1 cellular context compared by ENCODE assay signal in the genomic region with DNA sequence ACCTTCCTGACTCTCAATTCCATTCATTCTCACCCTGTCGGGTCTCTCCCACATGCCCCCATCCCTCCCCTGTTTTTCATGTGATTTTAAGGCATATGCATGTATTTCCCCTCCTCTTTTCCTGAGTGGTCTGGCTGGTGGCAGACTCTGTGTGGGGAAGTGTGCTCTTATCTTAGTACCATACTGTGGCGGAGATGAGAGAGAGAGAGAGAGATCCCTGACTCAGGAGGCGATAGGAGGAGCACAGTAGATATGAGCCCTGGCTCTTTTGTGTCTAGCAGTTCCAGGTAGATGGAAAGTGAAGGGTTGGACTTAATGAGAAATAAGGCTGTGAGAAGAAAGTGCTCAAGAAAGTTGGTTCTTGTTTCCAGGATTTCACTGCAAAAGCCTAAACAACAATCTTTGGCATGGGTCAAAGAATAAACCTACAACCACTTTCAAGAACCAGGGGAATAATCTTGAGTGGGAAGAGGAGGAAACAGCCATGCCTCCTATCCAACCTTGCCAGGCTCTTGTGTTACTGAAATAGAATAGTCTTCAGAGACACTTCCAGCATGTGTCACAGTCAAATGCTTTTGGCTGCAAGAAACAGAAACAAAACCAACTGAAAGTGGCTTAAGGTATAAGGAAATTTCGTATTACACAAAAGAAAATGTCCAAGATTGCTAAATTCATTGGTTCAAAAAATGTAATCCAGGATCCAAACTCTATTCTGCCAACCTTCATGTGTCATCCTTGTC.
A peak's percentile ranks its signal among the peaks of the same experiment; 100 is the strongest.
TF ChIP-seq lines count a peak whose summit lies in the region.

No MANE protein-coding gene starts in this region.

TF ChIP-seq in K562, 482 proteins besides CTCF, POLR2A, EP300 and RAD21 (continued from another document and continues in another):
- TF ChIP-seq CHD7 (IDR thresholded peaks at IDR 0.05; ENCODE audit: low read depth, low read length), result no peak
- TF ChIP-seq EZH2 (IDR thresholded peaks at IDR 0.05; ENCODE audit: borderline replicate concordance, low read depth, low read length), result no peak
- no peak for TF ChIP-seq CTCFL (IDR thresholded peaks at IDR 0.05; ENCODE audit: borderline replicate concordance, insufficient read depth, low read depth, low read length, poor library complexity, severe bottlenecking)
- no peak for TF ChIP-seq TAF15 (IDR thresholded peaks at IDR 0.05; ENCODE audit: low read depth, low read length)
- no peak for TF ChIP-seq FOS (IDR thresholded peaks at IDR 0.05; ENCODE audit: extremely low read depth, insufficient read length)
- TF ChIP-seq ZNF507 (tag; conservative IDR thresholded peaks at IDR 0.05), result no peak
- TF ChIP-seq ZNF717 (CRISPR knock-in tag; IDR thresholded peaks at IDR 0.05), result no peak
- no peak for TF ChIP-seq NR4A1 (CRISPR knock-in tag; IDR thresholded peaks at IDR 0.05)
- peak; percentile 81 for TF ChIP-seq NR4A1 (tag; IDR thresholded peaks at IDR 0.05)
- TF ChIP-seq MAFF (IDR thresholded peaks at IDR 0.05; ENCODE audit: low read length), result peak; percentile 56; the same call in 1 of the 2 replicates
- TF ChIP-seq SRSF7 (optimal IDR thresholded peaks at IDR 0.05; ENCODE audit: low read depth, low read length), result no peak
- TF ChIP-seq IFI16 (CRISPR knock-in tag; IDR thresholded peaks at IDR 0.05), result no peak
- TF ChIP-seq SRSF3 (IDR thresholded peaks at IDR 0.05; ENCODE audit: insufficient read depth, low read length), result no peak
- TF ChIP-seq MGA (IDR thresholded peaks at IDR 0.05), result no peak
